ENCODE assay signal across 1 cellular context in the genomic region with DNA sequence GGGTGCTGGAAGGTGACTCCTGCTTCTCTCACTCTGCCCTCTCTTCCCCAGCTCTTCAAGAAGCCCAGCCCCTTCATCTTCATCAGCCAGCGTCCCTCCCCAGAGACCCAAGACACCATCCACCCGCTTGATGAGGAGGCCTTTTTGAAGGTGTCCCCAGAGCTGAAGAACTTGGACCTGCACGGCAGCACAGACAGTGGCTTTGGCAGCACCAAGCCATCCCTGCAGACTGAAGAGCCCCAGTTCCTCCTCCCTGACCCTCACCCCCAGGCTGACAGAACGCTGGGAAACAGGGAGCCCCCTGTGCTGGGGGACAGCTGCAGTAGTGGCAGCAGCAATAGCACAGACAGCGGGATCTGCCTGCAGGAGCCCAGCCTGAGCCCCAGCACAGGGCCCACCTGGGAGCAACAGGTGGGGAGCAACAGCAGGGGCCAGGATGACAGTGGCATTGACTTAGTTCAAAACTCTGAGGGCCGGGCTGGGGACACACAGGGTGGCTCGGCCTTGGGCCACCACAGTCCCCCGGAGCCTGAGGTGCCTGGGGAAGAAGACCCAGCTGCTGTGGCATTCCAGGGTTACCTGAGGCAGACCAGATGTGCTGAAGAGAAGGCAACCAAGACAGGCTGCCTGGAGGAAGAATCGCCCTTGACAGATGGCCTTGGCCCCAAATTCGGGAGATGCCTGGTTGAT.
A peak's percentile ranks its signal among the peaks of the same experiment; 100 is the strongest.
TF ChIP-seq lines count a peak whose summit lies in the region.

No MANE protein-coding gene starts in this region.

TF ChIP-seq in GM12878, 131 proteins besides CTCF, POLR2A, EP300 and RAD21:
- TF ChIP-seq SMARCA5 (IDR thresholded peaks at IDR 0.05) (0 out of 2 replicates have a peak, but pooled peaks have one; percentile 10), MEF2B (IDR thresholded peaks at IDR 0.05; ENCODE audit: partially characterized antibody, poor library complexity, severe bottlenecking) (no peak), SRF (IDR thresholded peaks at IDR 0.05; ENCODE audit: low read depth in 2 of 2, low read length in 2 of 2) (no peak)
